Comparison of ENCODE assay signal across 18 cellular contexts in genomic region chr3:191105418-191105817, GRCh38.
A peak's percentile ranks its signal among the peaks of the same experiment; 100 is the strongest.
DNase-seq lines count a peak whose midpoint lies in the region; ATAC-seq and TF ChIP-seq lines count a peak whose summit lies in the region.
"Had no signal": no experiment of that assay in that cellular context is flagged by ENCODE, and none has a peak within 500 bp of the region (broad histone marks: within the 10 kb centered on the region; RNA-seq: fewer than 3 reads in every experiment).

No MANE protein-coding gene starts in this region.

- no peak overlapping the region for H2AFZ ChIP-seq in mesenchymal stem cell (ENCODE audit: low read depth, low read length)

- no peak overlapping the region for H2BK5ac ChIP-seq in mesenchymal stem cell (ENCODE audit: low read depth, low read length, poor library complexity, severe bottlenecking)

- no peak overlapping the region for H3K23ac ChIP-seq in mesenchymal stem cell (ENCODE audit: low read length in 2 of 2)

- H3K9me3 ChIP-seq in mesenchymal stem cell (ENCODE audit: control insufficient read depth, low read length) (no peaks in the 10 kb centered on the region), heart right ventricle (no peaks in the 10 kb centered on the region), left lung (no peaks in the 10 kb centered on the region)
- H3K9me3 ChIP-seq: BE2C, MG63 had no signal

- no peak overlapping the region for H4K91ac ChIP-seq in mesenchymal stem cell (ENCODE audit: low read length)

- peak overlapping the region; percentile 16 for H3K4me2 ChIP-seq in mesenchymal stem cell (ENCODE audit: low read length, poor library complexity, severe bottlenecking)

- no peak overlapping the region for H3K18ac ChIP-seq in mesenchymal stem cell (ENCODE audit: low read depth in 1 of 2, low read length in 2 of 2)

- H2BK12ac ChIP-seq in mesenchymal stem cell (ENCODE audit: low read length in 2 of 2), result no peak overlapping the region

- H2BK120ac ChIP-seq in mesenchymal stem cell (ENCODE audit: low read depth, low read length), result no peak overlapping the region

- no peak overlapping the region for H2AK5ac ChIP-seq in mesenchymal stem cell (ENCODE audit: low read length, severe bottlenecking)

- H3K4me1 ChIP-seq in mesenchymal stem cell (ENCODE audit: control insufficient read depth, insufficient read depth, low read depth, low read length) (peaks cover 2% of the 10 kb centered on the region), heart right ventricle (no peaks in the 10 kb centered on the region), left lung (no peaks in the 10 kb centered on the region)
- H3K4me1 ChIP-seq: BE2C had no signal

- no peaks in the 10 kb centered on the region for H3K79me1 ChIP-seq in mesenchymal stem cell (replicated peaks; ENCODE audit: low read length, poor library complexity, severe bottlenecking)

- no peak for TF ChIP-seq CTCF in heart right ventricle (IDR thresholded peaks at IDR 0.05)
- TF ChIP-seq CTCF in left lung (IDR thresholded peaks at IDR 0.05), result no peak

- no peak overlapping the region for H3K4ac ChIP-seq in mesenchymal stem cell (ENCODE audit: low read depth in 1 of 2, low read length in 2 of 2)

- no peak overlapping the region for H4K8ac ChIP-seq in mesenchymal stem cell (ENCODE audit: low read length)

- H3K27me3 ChIP-seq in mesenchymal stem cell (ENCODE audit: control insufficient read depth in 1 of 2, insufficient read depth in 1 of 2, low read length in 2 of 2) (no peaks in the 10 kb centered on the region), heart right ventricle (no peaks in the 10 kb centered on the region), left lung (no peaks in the 10 kb centered on the region)
- H3K27me3 ChIP-seq: BE2C, MG63 had no signal

- peak; percentile 87 for ATAC-seq in GM18909 (IDR thresholded peaks at IDR 0.05; ENCODE audit: poor library complexity, unreplicated experiment)
- peak; percentile 65 for ATAC-seq in GM21723 (IDR thresholded peaks at IDR 0.05; ENCODE audit: unreplicated experiment)
- peak; percentile 90 for ATAC-seq in HG03159 (IDR thresholded peaks at IDR 0.05; ENCODE audit: unreplicated experiment)
- ATAC-seq in heart right ventricle, result no peak
- no peak for ATAC-seq in left lung
- ATAC-seq in esophagus mucosa, result no peak
- ATAC-seq: SK-N-SH treated with all-trans-retinoic acid at 6 μM for 48 hours had no signal

- H3K27ac ChIP-seq in mesenchymal stem cell (ENCODE audit: low read length, poor library complexity, severe bottlenecking) (no peak overlapping the region), heart right ventricle (no peak overlapping the region), substantia nigra (ENCODE audit: low read depth, low read length, poor library complexity, severe bottlenecking) (no peak overlapping the region), left lung (no peak overlapping the region)
- H3K27ac ChIP-seq: epithelial cell of prostate, skin epidermis had no signal

- H3K36me3 ChIP-seq in mesenchymal stem cell (ENCODE audit: control insufficient read depth in 1 of 2, insufficient read depth in 2 of 2, low read depth in 1 of 2, low read length in 2 of 2), result no peaks in the 10 kb centered on the region
- no peaks in the 10 kb centered on the region for H3K36me3 ChIP-seq in heart right ventricle
- H3K36me3 ChIP-seq in left lung, result no peaks in the 10 kb centered on the region
- H3K36me3 ChIP-seq: BE2C, MG63 had no signal

- H3K9ac ChIP-seq in mesenchymal stem cell (ENCODE audit: low read length), result no peak overlapping the region

- no peak overlapping the region for H3K4me3 ChIP-seq in mesenchymal stem cell (ENCODE audit: insufficient read depth in 1 of 2, low read depth in 1 of 2, low read length in 2 of 2)
- no peak overlapping the region for H3K4me3 ChIP-seq in heart right ventricle
- H3K4me3 ChIP-seq in left lung, result no peak overlapping the region
- H3K4me3 ChIP-seq: MG63, skin epidermis had no signal

- DNase-seq in mesenchymal stem cell, result no peak
- no peak for DNase-seq in heart right ventricle
- no peak for DNase-seq in substantia nigra (lab: John Stamatoyannopoulos, UW)
- DNase-seq in left lung, result no peak
- DNase-seq: activated CD4-positive, CD25-positive, alpha-beta regulatory T cell; activated T-cell treated with anti-CD3 and anti-CD28 coated beads, Interleukin-2, amount 50 U/mL, for 1 hour; BE2C; DND-41; HCEC 1CT; hippocampal formation; MG63 had no signal

- 64% methylated on average over 2 of the region's 3 CpGs for WGBS in mesenchymal stem cell
- 66 to 67% methylated on average over 3 of the region's 3 CpGs for WGBS in heart right ventricle, 2 donors

- no peak overlapping the region for H2BK15ac ChIP-seq in mesenchymal stem cell (ENCODE audit: low read depth, poor library complexity, severe bottlenecking)

- intact Hi-C loops in heart right ventricle (cut with DNase I) (no loop called here), left lung (cut with DNase I) (no loop called here)

- H3K14ac ChIP-seq in mesenchymal stem cell (ENCODE audit: low read length in 2 of 2), result no peak overlapping the region

Comparison
In these comparisons a context has a peak if more than half of its experiments do, and no peak if none do; other contexts are left out.
1. ATAC-seq: peak in GM18909 (single experiment), GM21723 (single experiment) and HG03159 (single experiment); none in heart right ventricle (0 of 8), left lung (single experiment) and esophagus mucosa (single experiment).